ENCODE assay signal across 1 cellular context in the genomic region with DNA sequence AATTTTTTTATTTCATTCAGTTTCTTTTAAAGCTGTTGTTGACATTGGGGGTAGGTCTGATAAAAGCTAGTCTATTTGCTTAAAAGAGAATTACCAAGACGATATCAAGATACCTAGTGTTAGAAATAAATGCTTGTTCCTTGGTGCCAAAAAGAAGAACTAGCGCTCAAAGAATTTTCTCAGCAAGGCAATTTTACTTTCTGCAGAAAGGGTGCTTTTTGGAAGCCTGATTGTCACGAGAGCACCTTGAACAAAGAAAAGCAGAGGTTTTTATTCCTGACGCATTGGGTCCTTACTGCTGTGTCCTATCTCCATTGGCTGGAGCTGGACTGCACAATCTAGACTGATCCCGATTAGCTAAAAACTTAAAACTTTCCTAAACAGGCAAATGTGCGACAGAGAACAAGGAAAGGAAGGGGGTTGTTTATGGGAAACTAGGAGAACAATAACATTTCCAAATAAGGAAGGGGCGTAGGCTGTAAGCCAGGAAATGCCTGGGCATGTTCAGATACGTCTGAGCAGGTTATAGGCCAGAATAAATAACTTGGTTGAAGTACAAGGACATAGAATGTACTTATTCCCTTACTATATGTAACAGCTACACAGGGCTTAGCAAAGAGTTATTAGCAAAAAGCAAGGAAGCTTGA.
A peak's percentile ranks its signal among the peaks of the same experiment; 100 is the strongest.
TF ChIP-seq lines count a peak whose summit lies in the region.

No MANE protein-coding gene starts in this region.

TF ChIP-seq in HEK293, 187 proteins besides CTCF, POLR2A, EP300 and RAD21:
- TF ChIP-seq, protein P1, sequence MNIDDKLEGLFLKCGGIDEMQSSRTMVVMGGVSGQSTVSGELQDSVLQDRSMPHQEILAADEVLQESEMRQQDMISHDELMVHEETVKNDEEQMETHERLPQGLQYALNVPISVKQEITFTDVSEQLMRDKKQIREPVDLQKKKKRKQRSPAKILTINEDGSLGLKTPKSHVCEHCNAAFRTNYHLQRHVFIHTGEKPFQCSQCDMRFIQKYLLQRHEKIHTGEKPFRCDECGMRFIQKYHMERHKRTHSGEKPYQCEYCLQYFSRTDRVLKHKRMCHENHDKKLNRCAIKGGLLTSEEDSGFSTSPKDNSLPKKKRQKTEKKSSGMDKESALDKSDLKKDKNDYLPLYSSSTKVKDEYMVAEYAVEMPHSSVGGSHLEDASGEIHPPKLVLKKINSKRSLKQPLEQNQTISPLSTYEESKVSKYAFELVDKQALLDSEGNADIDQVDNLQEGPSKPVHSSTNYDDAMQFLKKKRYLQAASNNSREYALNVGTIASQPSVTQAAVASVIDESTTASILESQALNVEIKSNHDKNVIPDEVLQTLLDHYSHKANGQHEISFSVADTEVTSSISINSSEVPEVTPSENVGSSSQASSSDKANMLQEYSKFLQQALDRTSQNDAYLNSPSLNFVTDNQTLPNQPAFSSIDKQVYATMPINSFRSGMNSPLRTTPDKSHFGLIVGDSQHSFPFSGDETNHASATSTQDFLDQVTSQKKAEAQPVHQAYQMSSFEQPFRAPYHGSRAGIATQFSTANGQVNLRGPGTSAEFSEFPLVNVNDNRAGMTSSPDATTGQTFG (tag by site-specific recombination; IDR thresholded peaks at IDR 0.05; ENCODE audit: borderline replicate concordance): no peak
- TF ChIP-seq TRIM28 (IDR thresholded peaks at IDR 0.05; ENCODE audit: borderline replicate concordance, low read length): peak; percentile 94; the same call in 1 of the 2 replicates
- TF ChIP-seq ZNF791 (tag by site-specific recombination; IDR thresholded peaks at IDR 0.05): no peak
- peak; percentile 98 for TF ChIP-seq SETDB1 (IDR thresholded peaks at IDR 0.05; ENCODE audit: insufficient read length, low read length)
- TF ChIP-seq ZNF837 (tag by site-specific recombination; IDR thresholded peaks at IDR 0.05): no peak
- TF ChIP-seq ZNF571 (tag by site-specific recombination; IDR thresholded peaks at IDR 0.05): no peak
- TF ChIP-seq, protein P2, sequence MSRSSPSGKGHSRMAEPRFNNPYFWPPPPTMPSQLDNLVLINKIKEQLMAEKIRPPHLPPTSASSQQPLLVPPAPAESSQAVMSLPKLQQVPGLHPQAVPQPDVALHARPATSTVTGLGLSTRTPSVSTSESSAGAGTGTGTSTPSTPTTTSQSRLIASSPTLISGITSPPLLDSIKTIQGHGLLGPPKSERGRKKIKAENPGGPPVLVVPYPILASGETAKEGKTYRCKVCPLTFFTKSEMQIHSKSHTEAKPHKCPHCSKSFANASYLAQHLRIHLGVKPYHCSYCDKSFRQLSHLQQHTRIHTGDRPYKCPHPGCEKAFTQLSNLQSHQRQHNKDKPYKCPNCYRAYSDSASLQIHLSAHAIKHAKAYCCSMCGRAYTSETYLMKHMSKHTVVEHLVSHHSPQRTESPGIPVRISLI (tag by site-specific recombination; IDR thresholded peaks at IDR 0.05): no peak
- TF ChIP-seq ZNF302 (tag by site-specific recombination; IDR thresholded peaks at IDR 0.05; ENCODE audit: low read depth): no peak
- TF ChIP-seq GLIS2 (tag by site-specific recombination; IDR thresholded peaks at IDR 0.05): no peak
